Comparison of ENCODE assay signal across 10 cellular contexts in the genomic region with DNA sequence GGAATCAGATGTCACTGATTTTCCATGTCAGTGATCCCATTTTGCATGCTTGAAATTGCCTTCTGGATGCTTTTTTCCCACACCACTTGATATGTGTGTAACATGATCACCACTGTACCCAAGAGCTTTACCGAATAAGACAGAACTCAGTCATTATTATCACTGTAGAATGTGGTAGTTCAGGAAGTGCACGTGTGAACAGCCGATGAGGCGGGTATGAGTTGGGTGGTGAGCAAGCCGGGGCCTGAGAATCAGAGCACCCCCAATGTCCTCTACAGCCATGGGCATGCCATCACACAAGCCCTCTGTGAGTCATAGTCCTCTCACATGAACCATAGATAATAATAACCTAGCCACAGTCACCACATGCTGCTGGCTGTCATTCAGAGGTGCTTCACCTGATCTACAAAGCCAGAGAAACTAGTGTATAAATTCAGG.
DNase-seq lines count a peak whose midpoint lies in the region; ATAC-seq and TF ChIP-seq lines count a peak whose summit lies in the region.
"Had no signal": no experiment of that assay in that cellular context is flagged by ENCODE, and none has a peak within 500 bp of the region (broad histone marks: within the 10 kb centered on the region; RNA-seq: fewer than 3 reads in every experiment).

No MANE protein-coding gene starts in this region.

- H3K9me3 ChIP-seq in A673 (ENCODE audit: low read depth, low read length, poor library complexity, severe bottlenecking) (no peaks in the 10 kb centered on the region), WERI-Rb-1 (ENCODE audit: severe bottlenecking) (no peaks in the 10 kb centered on the region)
- H3K9me3 ChIP-seq: SJSA1 had no signal

- CTCF ChIA-PET in A673 (lab: Charles Lee), result no interaction called here

- intact Hi-C loops in A673 (cut with micrococcal nuclease; ENCODE audit: unreplicated experiment), result loop anchor here (2.0 to 5.0 kb wide), 4 partner anchors 60 to 500 kb away; no protein-coding TSS in a partner anchor

- H3K4me3 ChIP-seq in A673 (ENCODE audit: low read depth, low read length, poor library complexity, severe bottlenecking) (no peak overlapping the region), WERI-Rb-1 (ENCODE audit: low read depth, low read length) (no peak overlapping the region)
- H3K4me3 ChIP-seq: SJSA1 had no signal

- POLR2A ChIA-PET in A673 (lab: Charles Lee; ENCODE audit: low non-redundant PET), result no interaction called here

- TF ChIP-seq CTCF in A673 (conservative IDR thresholded peaks at IDR 0.05; ENCODE audit: low read depth, low read length) (no peak), WERI-Rb-1 (IDR thresholded peaks at IDR 0.05; ENCODE audit: low read depth, low read length) (no peak)

- BruUV-seq in A673 (replicated peaks; lab: Mats Ljungman, UMichigan), result no TSS peak

- H3K36me3 ChIP-seq in A673 (ENCODE audit: insufficient read depth, low read length, poor library complexity, severe bottlenecking) (no peaks in the 10 kb centered on the region), WERI-Rb-1 (no peaks in the 10 kb centered on the region)
- H3K36me3 ChIP-seq: SJSA1 had no signal

- peak overlapping the region; percentile 90 for H3K27ac ChIP-seq in A673 (ENCODE audit: low read depth, low read length, poor library complexity, severe bottlenecking)
- H3K27ac ChIP-seq in WERI-Rb-1, result no peak overlapping the region
- no peak overlapping the region for H3K27ac ChIP-seq in substantia nigra (ENCODE audit: low read depth, low read length, poor library complexity, severe bottlenecking)
- H3K27ac ChIP-seq: SJSA1 had no signal

- peaks cover 44% of the 10 kb centered on the region for H3K4me1 ChIP-seq in A673 (ENCODE audit: insufficient read depth, low read length, poor library complexity, severe bottlenecking)
- H3K4me1 ChIP-seq: SJSA1 had no signal

- H3K27me3 ChIP-seq in A673 (replicated peaks; ENCODE audit: insufficient read depth, low read depth, low read length, poor library complexity) (no peaks in the 10 kb centered on the region), WERI-Rb-1 (ENCODE audit: insufficient read depth, low read depth, severe bottlenecking) (peaks cover 59% of the 10 kb centered on the region)
- H3K27me3 ChIP-seq: SJSA1 had no signal

- peak; percentile 85 for DNase-seq in A673 (ENCODE audit: low spot score)
- DNase-seq in HK-2 (ENCODE audit: unreplicated experiment), result peak; percentile 65
- DNase-seq in RPMI7951 (ENCODE audit: low read depth), result peak; percentile 8
- DNase-seq in WERI-Rb-1, result no peak
- no peak for DNase-seq in NOMO-1 (lab: John Stamatoyannopoulos, UW; ENCODE audit: unreplicated experiment in 2 of 2)
- DNase-seq in substantia nigra (lab: John Stamatoyannopoulos, UW), result no peak
- no peak for DNase-seq in nucleus accumbens (lab: John Stamatoyannopoulos, UW)
- DNase-seq: hippocampal formation had no signal

- ATAC-seq in GM19372 (IDR thresholded peaks at IDR 0.05; ENCODE audit: low read depth, unreplicated experiment), result peak; percentile 59

Comparison
In these comparisons a context has a peak if more than half of its experiments do, and no peak if none do; other contexts are left out.
1. DNase-seq: peak in A673 (single experiment), HK-2 (single experiment) and RPMI7951 (single experiment); none in WERI-Rb-1 (single experiment), NOMO-1 (0 of 2), substantia nigra (0 of 49) and nucleus accumbens (0 of 56).